ENCODE assay signal across 13 cellular contexts in genomic region chr4:109589119-109589518, GRCh38. TPM values are rescaled to one million over a fixed set of nuclear protein-coding genes. Genes with fewer than 3 reads are reported as not detected.
DNase-seq lines count a peak whose midpoint lies in the region; ATAC-seq and TF ChIP-seq lines count a peak whose summit lies in the region.
"Had no signal": no experiment of that assay in that cellular context is flagged by ENCODE, and none has a peak within 500 bp of the region (broad histone marks: within the 10 kb centered on the region; RNA-seq: fewer than 3 reads in every experiment).

No MANE protein-coding gene starts in this region.

- H3K36me3 ChIP-seq in PC-9 (ENCODE audit: low read depth) (no peaks in the 10 kb centered on the region), uterus (no peaks in the 10 kb centered on the region)
- H3K36me3 ChIP-seq: left lung had no signal

- BruUV-seq in PC-9 (replicated peaks; lab: Mats Ljungman, UMichigan) = no TSS peak

- intact Hi-C loops in right cardiac atrium (cut with DNase I) = no loop called here
- intact Hi-C loops in cardiac septum (cut with DNase I) = no loop called here
- intact Hi-C loops in PC-9 (cut with micrococcal nuclease; ENCODE audit: unreplicated experiment) = no loop called here
- intact Hi-C loops in uterus (cut with DNase I; ENCODE audit: low total_unique reads) = no loop called here

- H3K9me3 ChIP-seq in right cardiac atrium (ENCODE audit: control insufficient read depth, low read length) = no peaks in the 10 kb centered on the region
- H3K9me3 ChIP-seq in PC-9 (ENCODE audit: insufficient read depth, low read depth) = no peaks in the 10 kb centered on the region
- no peaks in the 10 kb centered on the region for H3K9me3 ChIP-seq in uterus
- H3K9me3 ChIP-seq: left lung had no signal

- no peak for TF ChIP-seq CTCF in PC-9 (conservative IDR thresholded peaks at IDR 0.05)
- no peak for TF ChIP-seq CTCF in foreskin keratinocyte (conservative IDR thresholded peaks at IDR 0.05)
- no peak for TF ChIP-seq CTCF in uterus (IDR thresholded peaks at IDR 0.05)

- POLR2A ChIA-PET in PC-9 (lab: Charles Lee; ENCODE audit: unreplicated experiment) = interaction anchor here (0.6 to 0.7 kb wide), 2 partner anchors 116 to 135 kb away, joined by 3 to 4 read pairs; no protein-coding TSS in a partner anchor

- no peak overlapping the region for H2AFZ ChIP-seq in PC-9

- no peaks in the 10 kb centered on the region for H3F3A ChIP-seq in PC-9 (ENCODE audit: insufficient read depth, low read depth)

- H3K4me3 ChIP-seq in right cardiac atrium (ENCODE audit: low read length) = no peak overlapping the region
- no peak overlapping the region for H3K4me3 ChIP-seq in PC-9
- no peak overlapping the region for H3K4me3 ChIP-seq in uterus
- H3K4me3 ChIP-seq: left lung had no signal

- WGBS in right cardiac atrium = 68% methylated on average over 2 of the region's 2 CpGs

- H3K27ac ChIP-seq in right cardiac atrium (ENCODE audit: low read length) (peak overlapping the region; percentile 62), PC-9 (no peak overlapping the region), foreskin keratinocyte (peak overlapping the region; percentile 10), uterus (no peak overlapping the region)
- H3K27ac ChIP-seq: left lung had no signal

- H3K4me1 ChIP-seq in right cardiac atrium (ENCODE audit: control insufficient read depth, insufficient read depth, low read length) (peaks cover 2% of the 10 kb centered on the region), PC-9 (replicated peaks; ENCODE audit: insufficient read depth) (peaks cover 5% of the 10 kb centered on the region; the same call in 1 of the 2 replicates), foreskin keratinocyte (peaks cover 11% of the 10 kb centered on the region), uterus (no peaks in the 10 kb centered on the region)

- H3K9me2 ChIP-seq in PC-9 (ENCODE audit: insufficient read depth) = no peaks in the 10 kb centered on the region

- H3K79me2 ChIP-seq in PC-9 (ENCODE audit: low read depth) = no peaks in the 10 kb centered on the region

- no peak overlapping the region for H3K4me2 ChIP-seq in PC-9

- CTCF ChIA-PET in PC-9 (lab: Charles Lee) = no interaction called here

- H3K27me3 ChIP-seq in right cardiac atrium (ENCODE audit: control insufficient read depth, insufficient read depth) = no peaks in the 10 kb centered on the region
- H3K27me3 ChIP-seq in PC-9 (ENCODE audit: insufficient read depth, low read depth) = no peaks in the 10 kb centered on the region
- H3K27me3 ChIP-seq in foreskin keratinocyte = no peaks in the 10 kb centered on the region
- H3K27me3 ChIP-seq in uterus = no peaks in the 10 kb centered on the region
- H3K27me3 ChIP-seq: left lung had no signal

- ATAC-seq in right cardiac atrium = peak; percentile 48 to 54
- ATAC-seq in foreskin keratinocyte = peak; percentile 84
- no peak for ATAC-seq in HG03439 (IDR thresholded peaks at IDR 0.05; ENCODE audit: unreplicated experiment)
- ATAC-seq: left lung had no signal

- no peaks in the 10 kb centered on the region for H4K20me1 ChIP-seq in PC-9 (ENCODE audit: insufficient read depth)

- TF ChIP-seq POLR2A in uterus (IDR thresholded peaks at IDR 0.05) = no peak

- DNase-seq in right cardiac atrium = no peak
- no peak for DNase-seq in cardiac septum (ENCODE audit: low spot score)
- peak; percentile 26 to 42 for DNase-seq in PC-9
- DNase-seq in foreskin keratinocyte = peak; percentile 63 to 81
- DNase-seq in uterus = no peak
- no peak for DNase-seq in GM03348 (ENCODE audit: low spot score)
- no peak for DNase-seq in NCI-H146 (lab: John Stamatoyannopoulos, UW)
- DNase-seq: activated CD4-positive, alpha-beta T cell treated with anti-CD3 and anti-CD28 coated beads, Interleukin-2, amount 50 U/mL, for 48 hours; anterior cingulate cortex; GDM1; left lung; NCI-H526 treated with DMSO at 0.1 percent for 48 hours had no signal

RNA-seq across cellular contexts. Expression of gene MCUB, which starts 29.1 kb away (rescaled TPM):
- 10 to 100 TPM; 10.8 to 25.3 (median 18.5) TPM for total RNA-seq in right cardiac atrium
- polyA plus RNA-seq in right cardiac atrium = 14.8 TPM
- 6.6 TPM for total RNA-seq in cardiac septum
- total RNA-seq in PC-9 (2021) = 15.4 and 17.0 TPM in 2 replicates
- 20.7 and 20.9 TPM in 2 replicates for total RNA-seq in foreskin keratinocyte
- polyA plus RNA-seq in foreskin keratinocyte = 20.6 and 21.6 TPM in 2 replicates
- total RNA-seq in uterus = 10 to 100 TPM in 3 of 4 donors, 1 to 10 TPM in 1; 3.3 to 34.8 (median 21.4) TPM

Comparison
In these comparisons a context has a peak if more than half of its experiments do, and no peak if none do; other contexts are left out.
1. DNase-seq: peak in PC-9 (2 of 2) and foreskin keratinocyte (2 of 2); none in right cardiac atrium (0 of 3), cardiac septum (single experiment), uterus (0 of 2), GM03348 (single experiment) and NCI-H146 (single experiment).
2. H3K27ac ChIP-seq: peak in right cardiac atrium (single experiment) and foreskin keratinocyte (single experiment); none in PC-9 (single experiment) and uterus (0 of 2).